In genomic region chrX:46758163-46758955, GRCh38 we compare ENCODE assay signal across 8 cellular contexts. TPM values are rescaled to one million over a fixed set of nuclear protein-coding genes. Genes with fewer than 3 reads are reported as not detected.
A peak's percentile ranks its signal among the peaks of the same experiment; 100 is the strongest.
DNase-seq lines count a peak whose midpoint lies in the region; ATAC-seq and TF ChIP-seq lines count a peak whose summit lies in the region.

No MANE protein-coding gene starts in this region.

- peak overlapping the region; percentile 55 for H3K27ac Mint-ChIP-seq in dendritic cell treated with granulocyte-macrophage colony-stimulating factor and Interleukin-4, amounts not matched to agents 40 ng/mL and 50 ng/mL, for 4 days

- TF ChIP-seq CTCF in cardiac muscle cell (IDR thresholded peaks at IDR 0.05; ENCODE audit: low read depth, low read length), result no peak

- H3K27ac ChIP-seq in cardiac muscle cell (no peak overlapping the region), mucosa of rectum (ENCODE audit: low read depth in 2 of 2, low read length in 2 of 2) (no peak overlapping the region), thymus (ENCODE audit: low read depth) (peak overlapping the region; percentile 42)

- H3K27me3 Mint-ChIP-seq in dendritic cell treated with granulocyte-macrophage colony-stimulating factor and Interleukin-4, amounts not matched to agents 40 ng/mL and 50 ng/mL, for 4 days, result peaks cover 5% of the 10 kb centered on the region

- no peaks in the 10 kb centered on the region for H3K27me3 ChIP-seq in cardiac muscle cell
- H3K27me3 ChIP-seq in mucosa of rectum (ENCODE audit: control insufficient read depth in 2 of 2, insufficient read depth in 2 of 2, low read length in 2 of 2), result peaks cover 0 to 3% of the 10 kb centered on the region in 2 donors
- no peaks in the 10 kb centered on the region for H3K27me3 ChIP-seq in thymus (ENCODE audit: control insufficient read depth, insufficient read depth)

- H3K36me3 Mint-ChIP-seq in dendritic cell treated with granulocyte-macrophage colony-stimulating factor and Interleukin-4, amounts not matched to agents 40 ng/mL and 50 ng/mL, for 4 days (ENCODE audit: low read depth), result no peaks in the 10 kb centered on the region

- no peaks in the 10 kb centered on the region for H3K9me3 ChIP-seq in cardiac muscle cell (ENCODE audit: low read depth)
- no peaks in the 10 kb centered on the region for H3K9me3 ChIP-seq in mucosa of rectum (ENCODE audit: control insufficient read depth in 2 of 2, low read length in 2 of 2)
- no peaks in the 10 kb centered on the region for H3K9me3 ChIP-seq in thymus (ENCODE audit: control insufficient read depth)

- H3K36me3 ChIP-seq in cardiac muscle cell (no peaks in the 10 kb centered on the region), mucosa of rectum (ENCODE audit: control insufficient read depth in 2 of 2, insufficient read depth in 2 of 2, low read length in 2 of 2) (no peaks in the 10 kb centered on the region), thymus (ENCODE audit: control insufficient read depth, insufficient read depth) (no peaks in the 10 kb centered on the region)

- peak; percentile 14 to 21 for DNase-seq in cardiac muscle cell (ENCODE audit: low read depth in 1 of 2, low spot score in 1 of 2)
- no peak for DNase-seq in Right ventricle myocardium inferior (ENCODE audit: missing footprints)
- DNase-seq in T-helper 9 cell, result peak; percentile 2
- DNase-seq in GDM1 (lab: John Stamatoyannopoulos, UW), result no peak

- peak overlapping the region; percentile 75 for H3K4me3 Mint-ChIP-seq in dendritic cell treated with granulocyte-macrophage colony-stimulating factor and Interleukin-4, amounts not matched to agents 40 ng/mL and 50 ng/mL, for 4 days

- WGBS in thymus, result 1% methylated on average over 47 of the region's 47 CpGs

- ATAC-seq in Right ventricle myocardium inferior, result no peak
- ATAC-seq in HG03159 (IDR thresholded peaks at IDR 0.05; ENCODE audit: unreplicated experiment), result peak; percentile 25

- H3K4me1 ChIP-seq in cardiac muscle cell (ENCODE audit: low read depth), result no peaks in the 10 kb centered on the region
- H3K4me1 ChIP-seq in mucosa of rectum (ENCODE audit: control insufficient read depth in 2 of 2, insufficient read depth in 2 of 2, low read length in 2 of 2), result no peaks in the 10 kb centered on the region
- H3K4me1 ChIP-seq in thymus (ENCODE audit: control insufficient read depth, insufficient read depth, low read length), result no peaks in the 10 kb centered on the region

- H3K4me1 Mint-ChIP-seq in dendritic cell treated with granulocyte-macrophage colony-stimulating factor and Interleukin-4, amounts not matched to agents 40 ng/mL and 50 ng/mL, for 4 days (ENCODE audit: low read depth), result peaks cover 26% of the 10 kb centered on the region

- no peaks in the 10 kb centered on the region for H3K9me3 Mint-ChIP-seq in dendritic cell treated with granulocyte-macrophage colony-stimulating factor and Interleukin-4, amounts not matched to agents 40 ng/mL and 50 ng/mL, for 4 days

- H3K4me3 ChIP-seq in cardiac muscle cell (peak overlapping the region; percentile 65), mucosa of rectum (ENCODE audit: low read length in 2 of 2) (peak overlapping the region; percentile 44 to 60), thymus (ENCODE audit: low read length) (peak overlapping the region; percentile 66)

- intact Hi-C loops in Right ventricle myocardium inferior (cut with DNase I), result loop anchor here (10.0 kb wide), 1 partner anchor 336 kb away; no protein-coding TSS in a partner anchor
- intact Hi-C loops in dendritic cell treated with granulocyte-macrophage colony-stimulating factor and Interleukin-4, amounts not matched to agents 40 ng/mL and 50 ng/mL, for 4 days (cut with micrococcal nuclease), result loop anchor here (5.0 kb wide), 1 partner anchor 201 kb away; no protein-coding TSS in a partner anchor

- peak overlapping the region in 1 of 2 donors; percentile 36 for H3K9ac ChIP-seq in mucosa of rectum (ENCODE audit: low read depth in 1 of 2, low read length in 2 of 2)

RNA-seq across cellular contexts. Expression of gene SLC9A7, which starts 0.6 kb away (rescaled TPM):
- total RNA-seq in cardiac muscle cell (16.6 and 19.6 TPM in 2 replicates), Right ventricle myocardium inferior (2.5 TPM)
- polyA plus RNA-seq in cardiac muscle cell (2.2 and 4.3 TPM in 2 replicates), thymus (3.5 TPM)

Comparison
In these comparisons a context has a peak if more than half of its experiments do, and no peak if none do; other contexts are left out.
1. DNase-seq: peak in cardiac muscle cell (2 of 2) and T-helper 9 cell (single experiment); none in Right ventricle myocardium inferior (single experiment) and GDM1 (single experiment).
2. Peak in every context shown above with its lines, with median percentiles within 50 percentile points of each other: H3K4me3 ChIP-seq.